Comparison of ENCODE assay signal across 1 cellular context in the genomic region with DNA sequence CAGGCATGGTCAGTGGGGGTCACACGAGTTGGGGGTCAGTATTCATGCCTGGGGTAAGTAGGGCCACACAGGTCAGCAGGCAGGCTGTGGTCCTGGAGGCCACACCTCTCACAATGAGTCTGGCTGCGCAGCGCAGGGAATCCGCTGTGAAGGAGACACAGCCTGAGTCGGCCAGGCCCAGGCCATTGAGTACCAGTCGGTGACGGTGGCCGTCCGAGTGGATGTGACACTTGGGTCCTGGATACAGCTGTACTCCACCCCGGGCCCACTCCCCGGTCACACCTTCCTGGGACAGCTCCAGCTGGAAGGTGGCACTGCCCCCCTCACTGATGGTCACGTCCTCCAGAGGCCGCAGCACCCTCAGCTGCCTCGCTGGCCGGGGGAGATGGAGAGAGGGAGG.
TF ChIP-seq lines count a peak whose summit lies in the region.

No MANE protein-coding gene starts in this region.

TF ChIP-seq in HepG2, 621 proteins besides CTCF, POLR2A, EP300 and RAD21:
- TF ChIP-seq ZNF20 (CRISPR knock-in tag; IDR thresholded peaks at IDR 0.05) (no peak), ZNF552 (CRISPR knock-in tag; IDR thresholded peaks at IDR 0.05; ENCODE audit: borderline replicate concordance) (peak; percentile 49; the same call in 1 of the 2 replicates), SPEN (CRISPR knock-in tag; IDR thresholded peaks at IDR 0.05; ENCODE audit: low read depth) (no peak), SMYD3 (CRISPR knock-in tag; IDR thresholded peaks at IDR 0.05) (no peak), RXRB (CRISPR knock-in tag; IDR thresholded peaks at IDR 0.05; ENCODE audit: borderline replicate concordance) (no peak), ZSCAN20 (CRISPR knock-in tag; IDR thresholded peaks at IDR 0.05; ENCODE audit: borderline replicate concordance) (no peak), ZNF720 (CRISPR knock-in tag; IDR thresholded peaks at IDR 0.05) (no peak), ZNF367 (CRISPR knock-in tag; IDR thresholded peaks at IDR 0.05; ENCODE audit: borderline replicate concordance) (no peak), CHD2 (IDR thresholded peaks at IDR 0.05; ENCODE audit: low read depth, low read length) (0 out of 2 replicates have a peak, but pooled peaks have one; percentile 11), ZNF782 (CRISPR knock-in tag; IDR thresholded peaks at IDR 0.05; ENCODE audit: borderline replicate concordance) (0 out of 2 replicates have a peak, but pooled peaks have one; percentile 25), ZKSCAN5 (CRISPR knock-in tag; IDR thresholded peaks at IDR 0.05) (0 out of 2 replicates have a peak, but pooled peaks have one; percentile 10), JUNB (CRISPR knock-in tag; IDR thresholded peaks at IDR 0.05; ENCODE audit: borderline replicate concordance) (no peak), AGO2 (optimal IDR thresholded peaks at IDR 0.05; ENCODE audit: low read depth, low read length) (peak; percentile 61), SOX5 (CRISPR knock-in tag; IDR thresholded peaks at IDR 0.05; ENCODE audit: borderline replicate concordance) (no peak), RFX5 (IDR thresholded peaks at IDR 0.05; ENCODE audit: low read depth, low read length) (no peak), ZNF274 (CRISPR knock-in tag; IDR thresholded peaks at IDR 0.05) (no peak), ZSCAN31 (CRISPR knock-in tag; IDR thresholded peaks at IDR 0.05; ENCODE audit: low read depth) (no peak), DNMT3B (CRISPR knock-in tag; conservative IDR thresholded peaks at IDR 0.05) (no peak), SKI (IDR thresholded peaks at IDR 0.05; ENCODE audit: partially characterized antibody) (no peak), ZNF776 (CRISPR knock-in tag; IDR thresholded peaks at IDR 0.05) (no peak)
- TF ChIP-seq, protein P1, sequence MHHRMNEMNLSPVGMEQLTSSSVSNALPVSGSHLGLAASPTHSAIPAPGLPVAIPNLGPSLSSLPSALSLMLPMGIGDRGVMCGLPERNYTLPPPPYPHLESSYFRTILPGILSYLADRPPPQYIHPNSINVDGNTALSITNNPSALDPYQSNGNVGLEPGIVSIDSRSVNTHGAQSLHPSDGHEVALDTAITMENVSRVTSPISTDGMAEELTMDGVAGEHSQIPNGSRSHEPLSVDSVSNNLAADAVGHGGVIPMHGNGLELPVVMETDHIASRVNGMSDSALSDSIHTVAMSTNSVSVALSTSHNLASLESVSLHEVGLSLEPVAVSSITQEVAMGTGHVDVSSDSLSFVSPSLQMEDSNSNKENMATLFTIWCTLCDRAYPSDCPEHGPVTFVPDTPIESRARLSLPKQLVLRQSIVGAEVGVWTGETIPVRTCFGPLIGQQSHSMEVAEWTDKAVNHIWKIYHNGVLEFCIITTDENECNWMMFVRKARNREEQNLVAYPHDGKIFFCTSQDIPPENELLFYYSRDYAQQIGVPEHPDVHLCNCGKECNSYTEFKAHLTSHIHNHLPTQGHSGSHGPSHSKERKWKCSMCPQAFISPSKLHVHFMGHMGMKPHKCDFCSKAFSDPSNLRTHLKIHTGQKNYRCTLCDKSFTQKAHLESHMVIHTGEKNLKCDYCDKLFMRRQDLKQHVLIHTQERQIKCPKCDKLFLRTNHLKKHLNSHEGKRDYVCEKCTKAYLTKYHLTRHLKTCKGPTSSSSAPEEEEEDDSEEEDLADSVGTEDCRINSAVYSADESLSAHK (CRISPR knock-in tag; IDR thresholded peaks at IDR 0.05; ENCODE audit: borderline replicate concordance): no peak
- TF ChIP-seq, protein P2, sequence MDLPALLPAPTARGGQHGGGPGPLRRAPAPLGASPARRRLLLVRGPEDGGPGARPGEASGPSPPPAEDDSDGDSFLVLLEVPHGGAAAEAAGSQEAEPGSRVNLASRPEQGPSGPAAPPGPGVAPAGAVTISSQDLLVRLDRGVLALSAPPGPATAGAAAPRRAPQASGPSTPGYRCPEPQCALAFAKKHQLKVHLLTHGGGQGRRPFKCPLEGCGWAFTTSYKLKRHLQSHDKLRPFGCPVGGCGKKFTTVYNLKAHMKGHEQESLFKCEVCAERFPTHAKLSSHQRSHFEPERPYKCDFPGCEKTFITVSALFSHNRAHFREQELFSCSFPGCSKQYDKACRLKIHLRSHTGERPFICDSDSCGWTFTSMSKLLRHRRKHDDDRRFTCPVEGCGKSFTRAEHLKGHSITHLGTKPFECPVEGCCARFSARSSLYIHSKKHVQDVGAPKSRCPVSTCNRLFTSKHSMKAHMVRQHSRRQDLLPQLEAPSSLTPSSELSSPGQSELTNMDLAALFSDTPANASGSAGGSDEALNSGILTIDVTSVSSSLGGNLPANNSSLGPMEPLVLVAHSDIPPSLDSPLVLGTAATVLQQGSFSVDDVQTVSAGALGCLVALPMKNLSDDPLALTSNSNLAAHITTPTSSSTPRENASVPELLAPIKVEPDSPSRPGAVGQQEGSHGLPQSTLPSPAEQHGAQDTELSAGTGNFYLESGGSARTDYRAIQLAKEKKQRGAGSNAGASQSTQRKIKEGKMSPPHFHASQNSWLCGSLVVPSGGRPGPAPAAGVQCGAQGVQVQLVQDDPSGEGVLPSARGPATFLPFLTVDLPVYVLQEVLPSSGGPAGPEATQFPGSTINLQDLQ (CRISPR knock-in tag; IDR thresholded peaks at IDR 0.05): no peak
- TF ChIP-seq, protein P3, sequence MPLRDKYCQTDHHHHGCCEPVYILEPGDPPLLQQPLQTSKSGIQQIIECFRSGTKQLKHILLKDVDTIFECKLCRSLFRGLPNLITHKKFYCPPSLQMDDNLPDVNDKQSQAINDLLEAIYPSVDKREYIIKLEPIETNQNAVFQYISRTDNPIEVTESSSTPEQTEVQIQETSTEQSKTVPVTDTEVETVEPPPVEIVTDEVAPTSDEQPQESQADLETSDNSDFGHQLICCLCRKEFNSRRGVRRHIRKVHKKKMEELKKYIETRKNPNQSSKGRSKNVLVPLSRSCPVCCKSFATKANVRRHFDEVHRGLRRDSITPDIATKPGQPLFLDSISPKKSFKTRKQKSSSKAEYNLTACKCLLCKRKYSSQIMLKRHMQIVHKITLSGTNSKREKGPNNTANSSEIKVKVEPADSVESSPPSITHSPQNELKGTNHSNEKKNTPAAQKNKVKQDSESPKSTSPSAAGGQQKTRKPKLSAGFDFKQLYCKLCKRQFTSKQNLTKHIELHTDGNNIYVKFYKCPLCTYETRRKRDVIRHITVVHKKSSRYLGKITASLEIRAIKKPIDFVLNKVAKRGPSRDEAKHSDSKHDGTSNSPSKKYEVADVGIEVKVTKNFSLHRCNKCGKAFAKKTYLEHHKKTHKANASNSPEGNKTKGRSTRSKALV (CRISPR knock-in tag; IDR thresholded peaks at IDR 0.05): no peak
- TF ChIP-seq, protein P4, sequence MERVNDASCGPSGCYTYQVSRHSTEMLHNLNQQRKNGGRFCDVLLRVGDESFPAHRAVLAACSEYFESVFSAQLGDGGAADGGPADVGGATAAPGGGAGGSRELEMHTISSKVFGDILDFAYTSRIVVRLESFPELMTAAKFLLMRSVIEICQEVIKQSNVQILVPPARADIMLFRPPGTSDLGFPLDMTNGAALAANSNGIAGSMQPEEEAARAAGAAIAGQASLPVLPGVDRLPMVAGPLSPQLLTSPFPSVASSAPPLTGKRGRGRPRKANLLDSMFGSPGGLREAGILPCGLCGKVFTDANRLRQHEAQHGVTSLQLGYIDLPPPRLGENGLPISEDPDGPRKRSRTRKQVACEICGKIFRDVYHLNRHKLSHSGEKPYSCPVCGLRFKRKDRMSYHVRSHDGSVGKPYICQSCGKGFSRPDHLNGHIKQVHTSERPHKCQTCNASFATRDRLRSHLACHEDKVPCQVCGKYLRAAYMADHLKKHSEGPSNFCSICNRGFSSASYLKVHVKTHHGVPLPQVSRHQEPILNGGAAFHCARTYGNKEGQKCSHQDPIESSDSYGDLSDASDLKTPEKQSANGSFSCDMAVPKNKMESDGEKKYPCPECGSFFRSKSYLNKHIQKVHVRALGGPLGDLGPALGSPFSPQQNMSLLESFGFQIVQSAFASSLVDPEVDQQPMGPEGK (CRISPR knock-in tag; IDR thresholded peaks at IDR 0.05): no peak
- TF ChIP-seq, protein P5, sequence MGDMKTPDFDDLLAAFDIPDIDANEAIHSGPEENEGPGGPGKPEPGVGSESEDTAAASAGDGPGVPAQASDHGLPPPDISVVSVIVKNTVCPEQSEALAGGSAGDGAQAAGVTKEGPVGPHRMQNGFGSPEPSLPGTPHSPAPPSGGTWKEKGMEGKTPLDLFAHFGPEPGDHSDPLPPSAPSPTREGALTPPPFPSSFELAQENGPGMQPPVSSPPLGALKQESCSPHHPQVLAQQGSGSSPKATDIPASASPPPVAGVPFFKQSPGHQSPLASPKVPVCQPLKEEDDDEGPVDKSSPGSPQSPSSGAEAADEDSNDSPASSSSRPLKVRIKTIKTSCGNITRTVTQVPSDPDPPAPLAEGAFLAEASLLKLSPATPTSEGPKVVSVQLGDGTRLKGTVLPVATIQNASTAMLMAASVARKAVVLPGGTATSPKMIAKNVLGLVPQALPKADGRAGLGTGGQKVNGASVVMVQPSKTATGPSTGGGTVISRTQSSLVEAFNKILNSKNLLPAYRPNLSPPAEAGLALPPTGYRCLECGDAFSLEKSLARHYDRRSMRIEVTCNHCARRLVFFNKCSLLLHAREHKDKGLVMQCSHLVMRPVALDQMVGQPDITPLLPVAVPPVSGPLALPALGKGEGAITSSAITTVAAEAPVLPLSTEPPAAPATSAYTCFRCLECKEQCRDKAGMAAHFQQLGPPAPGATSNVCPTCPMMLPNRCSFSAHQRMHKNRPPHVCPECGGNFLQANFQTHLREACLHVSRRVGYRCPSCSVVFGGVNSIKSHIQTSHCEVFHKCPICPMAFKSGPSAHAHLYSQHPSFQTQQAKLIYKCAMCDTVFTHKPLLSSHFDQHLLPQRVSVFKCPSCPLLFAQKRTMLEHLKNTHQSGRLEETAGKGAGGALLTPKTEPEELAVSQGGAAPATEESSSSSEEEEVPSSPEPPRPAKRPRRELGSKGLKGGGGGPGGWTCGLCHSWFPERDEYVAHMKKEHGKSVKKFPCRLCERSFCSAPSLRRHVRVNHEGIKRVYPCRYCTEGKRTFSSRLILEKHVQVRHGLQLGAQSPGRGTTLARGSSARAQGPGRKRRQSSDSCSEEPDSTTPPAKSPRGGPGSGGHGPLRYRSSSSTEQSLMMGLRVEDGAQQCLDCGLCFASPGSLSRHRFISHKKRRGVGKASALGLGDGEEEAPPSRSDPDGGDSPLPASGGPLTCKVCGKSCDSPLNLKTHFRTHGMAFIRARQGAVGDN (CRISPR knock-in tag; IDR thresholded peaks at IDR 0.05): 0 out of 2 replicates have a peak, but pooled peaks have one; percentile 18
- TF ChIP-seq, protein P6, sequence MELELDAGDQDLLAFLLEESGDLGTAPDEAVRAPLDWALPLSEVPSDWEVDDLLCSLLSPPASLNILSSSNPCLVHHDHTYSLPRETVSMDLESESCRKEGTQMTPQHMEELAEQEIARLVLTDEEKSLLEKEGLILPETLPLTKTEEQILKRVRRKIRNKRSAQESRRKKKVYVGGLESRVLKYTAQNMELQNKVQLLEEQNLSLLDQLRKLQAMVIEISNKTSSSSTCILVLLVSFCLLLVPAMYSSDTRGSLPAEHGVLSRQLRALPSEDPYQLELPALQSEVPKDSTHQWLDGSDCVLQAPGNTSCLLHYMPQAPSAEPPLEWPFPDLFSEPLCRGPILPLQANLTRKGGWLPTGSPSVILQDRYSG (CRISPR knock-in tag; IDR thresholded peaks at IDR 0.05): no peak
